14 cellular contexts compared by ENCODE assay signal in the genomic region with DNA sequence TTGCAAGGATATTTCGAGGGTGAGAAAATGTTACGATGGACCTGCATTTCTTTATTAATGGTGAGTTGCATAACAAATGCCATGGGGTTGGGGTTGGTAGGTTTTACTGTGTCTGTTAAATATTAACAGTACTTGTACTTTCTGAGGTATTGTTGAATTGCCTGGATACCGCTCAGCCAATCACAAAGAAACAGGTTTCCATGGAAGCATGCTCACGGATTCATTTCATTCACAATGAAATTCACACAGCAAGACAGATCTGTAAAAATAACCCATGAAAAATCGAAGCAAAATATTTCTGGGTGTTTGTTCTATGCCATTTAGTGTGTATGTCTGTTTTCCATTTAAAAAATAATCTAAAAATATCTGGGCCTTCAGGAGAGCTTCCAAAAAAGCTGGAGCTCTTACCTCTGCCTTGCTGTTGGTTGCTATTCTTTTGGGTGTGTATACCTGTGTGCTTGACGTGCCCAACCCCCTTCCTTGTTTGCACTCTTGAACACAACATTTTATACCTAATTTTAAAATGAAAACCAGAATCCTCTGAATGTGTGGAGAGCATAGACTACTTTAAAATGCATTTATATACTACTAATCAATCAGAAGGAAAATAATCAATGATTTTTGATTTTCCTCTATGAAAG.
DNase-seq lines count a peak whose midpoint lies in the region; ATAC-seq and TF ChIP-seq lines count a peak whose summit lies in the region.
"Had no signal": no experiment of that assay in that cellular context is flagged by ENCODE, and none has a peak within 500 bp of the region (broad histone marks: within the 10 kb centered on the region; RNA-seq: fewer than 3 reads in every experiment).

No MANE protein-coding gene starts in this region.

- in situ Hi-C loops in astrocyte of the spinal cord (cut with HindIII; ENCODE audit: low sequenced_read_pairs) = no loop called here

- peak; percentile 26 for DNase-seq in NCI-H1092 treated with DMSO at 0.1 percent for 48 hours (lab: John Stamatoyannopoulos, UW)
- DNase-seq in NCI-H1092 (lab: John Stamatoyannopoulos, UW) = no peak
- peak; percentile 31 for DNase-seq in astrocyte of the spinal cord (ENCODE audit: low read depth, low spot score)
- peak; percentile 83 for DNase-seq in kidney tubule cell (ENCODE audit: low spot score)
- DNase-seq in renal cortical epithelial cell (ENCODE audit: low read depth) = peak; percentile 98
- DNase-seq in stimulated activated CD4-positive, alpha-beta T cell treated with anti-CD3 and anti-CD28 coated beads, Interleukin-2, amount 100 ng/mL, for 48 hours = no peak
- no peak for DNase-seq in DMS79 (lab: John Stamatoyannopoulos, UW)
- DNase-seq: activated CD4-positive, alpha-beta T cell treated with anti-CD3 and anti-CD28 coated beads for 36 hours; activated T-cell treated with anti-CD3 and anti-CD28 coated beads for 4 hours; GF-D8; IMR-90; sigmoid colon had no signal

- ATAC-seq in GM19328 (IDR thresholded peaks at IDR 0.05; ENCODE audit: unreplicated experiment) = no peak
- ATAC-seq: activated CD4-positive, alpha-beta T cell treated with anti-CD3 and anti-CD28 coated beads for 36 hours; stimulated activated effector memory CD8-positive, alpha-beta T cell treated with anti-CD3 and anti-CD28 coated beads, Interleukin-12 subunit alpha, Interleukin-12 subunit beta, amount 100 ng/mL, for 72 hours had no signal

- no peak for TF ChIP-seq CTCF in astrocyte of the spinal cord (IDR thresholded peaks at IDR 0.05; ENCODE audit: low read depth, low read length)

- no peak overlapping the region for H3K4me3 ChIP-seq in astrocyte of the spinal cord (ENCODE audit: low read depth, low read length)
- H3K4me3 ChIP-seq: sigmoid colon had no signal

Comparison
In these comparisons a context has a peak if more than half of its experiments do, and no peak if none do; other contexts are left out.
1. DNase-seq: peak in NCI-H1092 treated with DMSO at 0.1 percent for 48 hours (single experiment), astrocyte of the spinal cord (single experiment), kidney tubule cell (single experiment) and renal cortical epithelial cell (single experiment); none in NCI-H1092 (single experiment), stimulated activated CD4-positive, alpha-beta T cell treated with anti-CD3 and anti-CD28 coated beads, Interleukin-2, amount 100 ng/mL, for 48 hours (0 of 2) and DMS79 (single experiment).